1 cellular context compared by ENCODE assay signal in the genomic region with DNA sequence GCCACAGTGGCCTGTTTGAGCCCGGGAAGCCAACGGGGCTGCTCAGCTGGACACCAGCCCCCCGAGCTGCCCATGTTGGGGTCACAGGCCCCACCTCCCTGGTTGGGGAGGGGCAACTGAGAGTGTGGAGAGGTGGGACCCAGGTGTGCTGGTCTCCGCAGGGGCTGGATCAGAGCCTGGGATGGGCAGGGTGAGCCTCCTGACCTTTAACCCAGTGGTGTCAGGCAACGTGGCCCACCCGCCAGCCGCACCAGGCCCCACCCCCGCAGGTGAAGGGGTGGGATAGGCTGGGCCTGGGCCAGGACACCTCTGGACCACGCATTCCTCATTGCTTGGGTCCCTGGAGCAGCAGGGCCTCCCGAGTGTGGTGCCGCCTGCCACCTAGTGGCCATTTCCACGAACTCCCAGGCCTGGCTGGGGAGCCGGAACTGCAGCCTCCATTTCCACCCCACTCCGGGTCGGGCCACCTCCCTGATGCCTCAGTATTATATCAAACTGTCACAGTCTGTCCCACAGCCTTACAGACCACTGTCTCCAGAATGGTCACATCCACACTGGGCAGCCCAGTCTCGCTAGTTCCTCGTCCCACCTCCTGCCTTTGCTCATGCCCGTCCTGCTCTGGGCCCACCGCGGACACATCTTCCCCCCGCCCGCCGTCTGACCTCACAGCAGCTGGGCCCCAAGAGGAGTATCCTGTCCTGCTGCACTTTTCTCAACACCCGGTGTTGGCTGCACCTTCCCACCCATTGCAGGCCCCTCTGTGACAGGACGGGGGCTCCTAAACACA.
TF ChIP-seq lines count a peak whose summit lies in the region.

No MANE protein-coding gene starts in this region.

TF ChIP-seq in HepG2, 621 proteins besides CTCF, POLR2A, EP300 and RAD21 (continued from another document):
- 0 out of 2 replicates have a peak, but pooled peaks have one; percentile 54 for TF ChIP-seq KDM3A (CRISPR knock-in tag; IDR thresholded peaks at IDR 0.05; ENCODE audit: low read depth)
- TF ChIP-seq, protein P1, sequence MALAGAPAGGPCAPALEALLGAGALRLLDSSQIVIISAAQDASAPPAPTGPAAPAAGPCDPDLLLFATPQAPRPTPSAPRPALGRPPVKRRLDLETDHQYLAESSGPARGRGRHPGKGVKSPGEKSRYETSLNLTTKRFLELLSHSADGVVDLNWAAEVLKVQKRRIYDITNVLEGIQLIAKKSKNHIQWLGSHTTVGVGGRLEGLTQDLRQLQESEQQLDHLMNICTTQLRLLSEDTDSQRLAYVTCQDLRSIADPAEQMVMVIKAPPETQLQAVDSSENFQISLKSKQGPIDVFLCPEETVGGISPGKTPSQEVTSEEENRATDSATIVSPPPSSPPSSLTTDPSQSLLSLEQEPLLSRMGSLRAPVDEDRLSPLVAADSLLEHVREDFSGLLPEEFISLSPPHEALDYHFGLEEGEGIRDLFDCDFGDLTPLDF (CRISPR knock-in tag; IDR thresholded peaks at IDR 0.05): no peak
- TF ChIP-seq NONO (IDR thresholded peaks at IDR 0.05): no peak
- TF ChIP-seq NONO (CRISPR knock-in tag; conservative IDR thresholded peaks at IDR 0.05): 0 out of 2 replicates have a peak, but pooled peaks have one; percentile 13
- peak; percentile 85 for TF ChIP-seq ZSCAN31 (CRISPR knock-in tag; IDR thresholded peaks at IDR 0.05; ENCODE audit: low read depth)
- no peak for TF ChIP-seq ZNF562 (CRISPR knock-in tag; IDR thresholded peaks at IDR 0.05; ENCODE audit: borderline replicate concordance)
- TF ChIP-seq, protein P2, sequence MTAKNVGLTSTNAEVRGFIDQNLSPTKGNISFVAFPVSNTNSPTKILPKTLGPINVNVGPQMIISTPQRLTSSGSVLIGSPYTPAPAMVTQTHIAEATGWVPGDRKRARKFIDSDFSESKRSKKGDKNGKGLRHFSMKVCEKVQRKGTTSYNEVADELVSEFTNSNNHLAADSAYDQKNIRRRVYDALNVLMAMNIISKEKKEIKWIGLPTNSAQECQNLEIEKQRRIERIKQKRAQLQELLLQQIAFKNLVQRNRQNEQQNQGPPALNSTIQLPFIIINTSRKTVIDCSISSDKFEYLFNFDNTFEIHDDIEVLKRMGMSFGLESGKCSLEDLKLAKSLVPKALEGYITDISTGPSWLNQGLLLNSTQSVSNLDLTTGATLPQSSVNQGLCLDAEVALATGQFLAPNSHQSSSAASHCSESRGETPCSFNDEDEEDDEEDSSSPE (CRISPR knock-in tag; IDR thresholded peaks at IDR 0.05): no peak
- TF ChIP-seq ARNT (IDR thresholded peaks at IDR 0.05): no peak
- TF ChIP-seq NR2F2 (IDR thresholded peaks at IDR 0.05; ENCODE audit: borderline replicate concordance, low read depth): no peak
- TF ChIP-seq HNRNPLL (IDR thresholded peaks at IDR 0.05; ENCODE audit: low read depth, low read length, poor library complexity, severe bottlenecking): peak; percentile 36
- TF ChIP-seq, protein P3, sequence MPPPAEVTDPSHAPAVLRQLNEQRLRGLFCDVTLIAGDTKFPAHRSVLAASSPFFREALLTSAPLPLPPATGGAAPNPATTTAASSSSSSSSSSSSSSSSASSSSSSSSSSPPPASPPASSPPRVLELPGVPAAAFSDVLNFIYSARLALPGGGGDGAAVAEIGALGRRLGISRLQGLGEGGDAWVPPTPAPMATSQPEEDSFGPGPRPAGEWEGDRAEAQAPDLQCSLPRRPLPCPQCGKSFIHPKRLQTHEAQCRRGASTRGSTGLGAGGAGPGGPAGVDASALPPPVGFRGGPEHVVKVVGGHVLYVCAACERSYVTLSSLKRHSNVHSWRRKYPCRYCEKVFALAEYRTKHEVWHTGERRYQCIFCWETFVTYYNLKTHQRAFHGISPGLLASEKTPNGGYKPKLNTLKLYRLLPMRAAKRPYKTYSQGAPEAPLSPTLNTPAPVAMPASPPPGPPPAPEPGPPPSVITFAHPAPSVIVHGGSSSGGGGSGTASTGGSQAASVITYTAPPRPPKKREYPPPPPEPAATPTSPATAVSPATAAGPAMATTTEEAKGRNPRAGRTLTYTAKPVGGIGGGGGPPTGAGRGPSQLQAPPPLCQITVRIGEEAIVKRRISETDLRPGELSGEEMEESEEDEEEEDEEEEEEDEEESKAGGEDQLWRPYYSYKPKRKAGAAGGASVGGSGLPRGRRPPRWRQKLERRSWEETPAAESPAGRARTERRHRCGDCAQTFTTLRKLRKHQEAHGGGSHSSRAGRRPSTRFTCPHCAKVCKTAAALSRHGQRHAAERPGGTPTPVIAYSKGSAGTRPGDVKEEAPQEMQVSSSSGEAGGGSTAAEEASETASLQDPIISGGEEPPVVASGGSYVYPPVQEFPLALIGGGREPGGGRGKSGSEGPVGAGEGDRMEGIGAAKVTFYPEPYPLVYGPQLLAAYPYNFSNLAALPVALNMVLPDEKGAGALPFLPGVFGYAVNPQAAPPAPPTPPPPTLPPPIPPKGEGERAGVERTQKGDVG (CRISPR knock-in tag; IDR thresholded peaks at IDR 0.05; ENCODE audit: borderline replicate concordance): 0 out of 2 replicates have a peak, but pooled peaks have one; percentile 64
- TF ChIP-seq RXRB (CRISPR knock-in tag; IDR thresholded peaks at IDR 0.05; ENCODE audit: borderline replicate concordance): 0 out of 2 replicates have a peak, but pooled peaks have one; percentile 9
